In genomic region chr9:131222460-131222859, GRCh38 we compare ENCODE assay signal across 19 cellular contexts. TPM values are rescaled to one million over a fixed set of nuclear protein-coding genes. Genes with fewer than 3 reads are reported as not detected.
A peak's percentile ranks its signal among the peaks of the same experiment; 100 is the strongest.
DNase-seq lines count a peak whose midpoint lies in the region; ATAC-seq and TF ChIP-seq lines count a peak whose summit lies in the region.
"Had no signal": no experiment of that assay in that cellular context is flagged by ENCODE, and none has a peak within 500 bp of the region (broad histone marks: within the 10 kb centered on the region; RNA-seq: fewer than 3 reads in every experiment).

No MANE protein-coding gene starts in this region.

- peak overlapping the region; percentile 42 for H3K27ac ChIP-seq in cardiac muscle cell
- H3K27ac ChIP-seq in right cardiac atrium (ENCODE audit: low read length): no peak overlapping the region
- H3K27ac ChIP-seq: BLaER1 treated with 17β-estradiol and CSF1 and Interleukin-3, amounts not matched to agents 10 nM and 100 nM had no signal

- no peak overlapping the region for H3K4me3 ChIP-seq in cardiac muscle cell
- H3K4me3 ChIP-seq in right cardiac atrium (ENCODE audit: low read length): no peak overlapping the region
- H3K4me3 ChIP-seq in mucosa of descending colon: no peak overlapping the region
- H3K4me3 ChIP-seq: BLaER1 treated with 17β-estradiol and CSF1 and Interleukin-3, amounts not matched to agents 10 nM and 100 nM had no signal

- no peak for TF ChIP-seq CTCF in cardiac muscle cell (IDR thresholded peaks at IDR 0.05; ENCODE audit: low read depth, low read length)
- TF ChIP-seq CTCF in mucosa of descending colon (IDR thresholded peaks at IDR 0.05): no peak

- H3K27me3 ChIP-seq in cardiac muscle cell (no peaks in the 10 kb centered on the region), right cardiac atrium (ENCODE audit: control insufficient read depth, insufficient read depth) (no peaks in the 10 kb centered on the region)
- H3K27me3 ChIP-seq: BLaER1 treated with 17β-estradiol and CSF1 and Interleukin-3, amounts not matched to agents 10 nM and 100 nM had no signal

- H3K36me3 Mint-ChIP-seq in T-cell: peaks cover 48% of the 10 kb centered on the region

- H3K36me3 ChIP-seq in cardiac muscle cell (no peaks in the 10 kb centered on the region), mucosa of descending colon (ENCODE audit: low read depth) (no peaks in the 10 kb centered on the region)

- CTCF ChIA-PET in T-cell (lab: Charles Lee): no interaction called here

- POLR2A ChIA-PET in T-cell (lab: Charles Lee): interaction anchor here in 1 of 2 donors (0.6 kb wide), 1 partner anchor 70 kb away, joined by 3 read pairs; no protein-coding TSS in a partner anchor

- H3K9me3 ChIP-seq in cardiac muscle cell (ENCODE audit: low read depth): no peaks in the 10 kb centered on the region
- H3K9me3 ChIP-seq in right cardiac atrium (ENCODE audit: control insufficient read depth, low read length): no peaks in the 10 kb centered on the region
- H3K9me3 ChIP-seq in mucosa of descending colon: no peaks in the 10 kb centered on the region

- intact Hi-C loops in right cardiac atrium (cut with DNase I): no loop called here
- intact Hi-C loops in mucosa of descending colon (cut with DNase I, micrococcal nuclease): no loop called here

- no peak for DNase-seq in cardiac muscle cell (ENCODE audit: low read depth in 1 of 2, low spot score in 1 of 2)
- no peak for DNase-seq in right cardiac atrium
- DNase-seq in T-cell: no peak
- DNase-seq in mesenteric fat pad (ENCODE audit: low spot score): peak; percentile 53
- DNase-seq in NCI-H2107 treated with DMSO at 0.1 percent for 48 hours (lab: John Stamatoyannopoulos, UW; ENCODE audit: unreplicated experiment): no peak
- DNase-seq in mucosa of descending colon: no peak
- DNase-seq: 8988T; CD4-positive, CD25-positive, alpha-beta regulatory T cell; CD8-positive, alpha-beta memory T cell; COR-L47; DMS79; GDM1; GOT3; H7 had no signal

- H3K9me3 Mint-ChIP-seq in T-cell: no peaks in the 10 kb centered on the region
- H3K9me3 Mint-ChIP-seq: CD4-positive, CD25-positive, alpha-beta regulatory T cell; CD8-positive, alpha-beta memory T cell; IgD-negative memory B cell had no signal

- no peak for ATAC-seq in right cardiac atrium
- ATAC-seq in T-cell (replicated peaks in 1 of 4): no peak
- no peak for ATAC-seq in GM21786 (IDR thresholded peaks at IDR 0.05; ENCODE audit: unreplicated experiment)
- no peak for ATAC-seq in mucosa of descending colon
- ATAC-seq: HCT116, HepG2 had no signal

- no peak overlapping the region for H3K4me3 Mint-ChIP-seq in T-cell
- H3K4me3 Mint-ChIP-seq: CD4-positive, CD25-positive, alpha-beta regulatory T cell; CD8-positive, alpha-beta memory T cell; IgD-negative memory B cell had no signal

- peaks cover 4 to 6% (median 6%) of the 10 kb centered on the region in 3 donors for H3K4me1 Mint-ChIP-seq in T-cell

- peaks cover 33% of the 10 kb centered on the region for H3K4me1 ChIP-seq in cardiac muscle cell (ENCODE audit: low read depth)
- no peaks in the 10 kb centered on the region for H3K4me1 ChIP-seq in right cardiac atrium (ENCODE audit: control insufficient read depth, insufficient read depth, low read length)
- no peaks in the 10 kb centered on the region for H3K4me1 ChIP-seq in mucosa of descending colon (ENCODE audit: low read depth)

- WGBS in right cardiac atrium: 95% methylated on average over 6 of the region's 6 CpGs

- no peaks in the 10 kb centered on the region for H3K27me3 Mint-ChIP-seq in T-cell
- H3K27me3 Mint-ChIP-seq: CD4-positive, CD25-positive, alpha-beta regulatory T cell; CD8-positive, alpha-beta memory T cell; IgD-negative memory B cell had no signal

- H3K27ac Mint-ChIP-seq in T-cell: peak overlapping the region; percentile 1 to 6
- H3K27ac Mint-ChIP-seq: CD4-positive, CD25-positive, alpha-beta regulatory T cell; IgD-negative memory B cell had no signal

RNA-seq across cellular contexts. Expression of gene FAM78A, which starts 53.9 kb away (rescaled TPM):
- total RNA-seq in cardiac muscle cell (39.6 and 42.6 TPM in 2 replicates), right cardiac atrium (10 to 100 TPM; 37.9 to 63.8 (median 53.9) TPM), T-cell (100 to 1,000 TPM in 1 of 5 donors, 10 to 100 TPM in 4; 70.4 to 106 (median 98.4) TPM), mesenteric fat pad (6.3 TPM), mucosa of descending colon (1 to 10 TPM; 1.4 to 3.9 (median 2.9) TPM)
- polyA plus RNA-seq in cardiac muscle cell (21.5 and 29.5 TPM in 2 replicates), right cardiac atrium (50.7 TPM)
